8 cellular contexts compared by ENCODE assay signal in genomic region chr15:90266061-90266431, GRCh38. TPM values are rescaled to one million over a fixed set of nuclear protein-coding genes. Genes with fewer than 3 reads are reported as not detected.
DNase-seq lines count a peak whose midpoint lies in the region; ATAC-seq and TF ChIP-seq lines count a peak whose summit lies in the region.

No MANE protein-coding gene starts in this region.

- no peak for TF ChIP-seq POLR2A in gastroesophageal sphincter (IDR thresholded peaks at IDR 0.05)
- TF ChIP-seq POLR2A in vagina (IDR thresholded peaks at IDR 0.05) = no peak

- H3K4me2 ChIP-seq in osteoblast (ENCODE audit: insufficient read depth, low read length) = peak overlapping the region; percentile 96

- H3K27me3 ChIP-seq in gastroesophageal sphincter (no peaks in the 10 kb centered on the region), osteoblast (ENCODE audit: insufficient read depth, low read length) (no peaks in the 10 kb centered on the region), vagina (no peaks in the 10 kb centered on the region)

- peaks cover 9 to 58% (median 24%) of the 10 kb centered on the region in 3 donors for H3K4me1 ChIP-seq in gastroesophageal sphincter
- H3K4me1 ChIP-seq in osteoblast (ENCODE audit: insufficient read depth, low read length) = peaks cover 33% of the 10 kb centered on the region
- peaks cover 55% of the 10 kb centered on the region for H3K4me1 ChIP-seq in vagina

- peak overlapping the region; percentile 98 for H2AFZ ChIP-seq in osteoblast (ENCODE audit: low read length)

- H3K4me3 ChIP-seq in gastroesophageal sphincter (peak overlapping the region; percentile 70 to 86), osteoblast (ENCODE audit: insufficient read depth, low read length) (peak overlapping the region; percentile 95), vagina (peak overlapping the region; percentile 71 to 84)

- ATAC-seq in gastroesophageal sphincter = peak; percentile 11

- DNase-seq in EH (ENCODE audit: low read depth) (peak; percentile 56), HEK293T (ENCODE audit: extremely low spot score) (peak; percentile 37), NCI-H345 treated with DMSO at 0.1 percent for 48 hours (lab: John Stamatoyannopoulos, UW; ENCODE audit: unreplicated experiment) (peak; percentile 27), osteoblast (ENCODE audit: insufficient read length, low spot score, missing footprints) (peak; percentile 66), vagina (ENCODE audit: extremely low spot score in 2 of 2) (no peak), HK-2 (ENCODE audit: unreplicated experiment) (no peak)
- DNase-seq in activated T-helper 1 cell treated with anti-CD3 and anti-CD28 coated beads, Interleukin-2, amount 50 U/mL, for 16 hours (ENCODE audit: low read depth in 1 of 2, low spot score in 1 of 2) = peak; percentile 13 to 16

- POLR2A ChIA-PET in HEK293T (lab: Yijun Ruan, JAX) = interaction anchor here (0.8 to 2.3 kb wide), 14 partner anchors 8 to 252 kb away, joined by 3 to 32 read pairs (median 4); partner anchors contain the start of genes CIB1, GDPGP1, IQGAP1 and SEMA4B

- CTCF ChIA-PET in HEK293T (lab: Yijun Ruan, JAX) = interaction anchor here (1.0 kb wide), 1 partner anchor 17 kb away, joined by 5 read pairs; the partner anchor contains the start of gene TTLL13

- H3K36me3 ChIP-seq in gastroesophageal sphincter = peaks cover 0 to 26% of the 10 kb centered on the region in 2 donors
- H3K36me3 ChIP-seq in osteoblast (ENCODE audit: insufficient read depth, low read length) = peaks cover 26% of the 10 kb centered on the region
- H3K36me3 ChIP-seq in vagina = peaks cover 0 to 15% of the 10 kb centered on the region in 2 donors

- H3K79me2 ChIP-seq in osteoblast (ENCODE audit: insufficient read depth, low read length) = peaks cover 51% of the 10 kb centered on the region

- peaks cover 26% of the 10 kb centered on the region for H4K20me1 ChIP-seq in osteoblast (ENCODE audit: insufficient read depth, low read length)

- no peak for TF ChIP-seq CTCF in gastroesophageal sphincter (IDR thresholded peaks at IDR 0.05)
- no peak for TF ChIP-seq CTCF in osteoblast (IDR thresholded peaks at IDR 0.05; ENCODE audit: extremely low read depth, low read depth, low read length)
- TF ChIP-seq CTCF in vagina (IDR thresholded peaks at IDR 0.05) = no peak

- WGBS in gastroesophageal sphincter (ENCODE audit: low coverage in 1 of 2), 2 donors = 0% methylated on average over 2 to 3 of the region's 16 CpGs

- no peak for TF ChIP-seq EP300 in gastroesophageal sphincter (IDR thresholded peaks at IDR 0.05)

- intact Hi-C loops in vagina (cut with DNase I) = no loop called here

- H3K9me3 ChIP-seq in gastroesophageal sphincter = no peaks in the 10 kb centered on the region
- H3K9me3 ChIP-seq in osteoblast (ENCODE audit: low read depth, low read length) = no peaks in the 10 kb centered on the region
- no peaks in the 10 kb centered on the region for H3K9me3 ChIP-seq in vagina

- H3K27ac ChIP-seq in gastroesophageal sphincter = peak overlapping the region; percentile 92 to 99 (median 98)
- H3K27ac ChIP-seq in osteoblast (ENCODE audit: low read depth, low read length) = peak overlapping the region; percentile 93
- H3K27ac ChIP-seq in vagina = peak overlapping the region; percentile 96

TF ChIP-seq in HEK293T, 16 proteins besides CTCF, POLR2A, EP300 and RAD21:
- TF ChIP-seq BHLHE40 (IDR thresholded peaks at IDR 0.05; ENCODE audit: borderline replicate concordance) (no peak), SUZ12 (IDR thresholded peaks at IDR 0.05) (no peak), TARDBP (IDR thresholded peaks at IDR 0.05) (no peak)

RNA-seq across cellular contexts. Expression of gene NGRN, which starts 0.6 kb away (rescaled TPM):
- total RNA-seq in gastroesophageal sphincter (100 to 1,000 TPM; 127 to 182 (median 151) TPM), osteoblast (56.0 and 68.4 TPM in 2 replicates), vagina (59.2 TPM)

RNA-seq across cellular contexts. Expression of gene TTLL13, which starts 16.7 kb away (rescaled TPM):
- total RNA-seq in gastroesophageal sphincter = under 1 TPM in 1 of 4 donors, not detected in 3; 0.54 TPM
- total RNA-seq in osteoblast = under 0.01 TPM in 2 replicates
- total RNA-seq in vagina = not detected

RNA-seq across cellular contexts. Expression of gene GDPGP1, which starts 32.0 kb away (rescaled TPM):
- 1 to 10 TPM; 2.0 to 8.9 (median 7.5) TPM for total RNA-seq in gastroesophageal sphincter
- total RNA-seq in osteoblast = 8.0 and 9.7 TPM in 2 replicates
- 4.9 TPM for total RNA-seq in vagina

RNA-seq across cellular contexts. Expression of gene CIB1, which starts 32.3 kb away (rescaled TPM):
- total RNA-seq in gastroesophageal sphincter (10 to 100 TPM; 22.8 to 35.6 (median 25.5) TPM), osteoblast (21.4 and 23.0 TPM in 2 replicates), vagina (42.7 TPM)

Comparison
In these comparisons a context has a peak if more than half of its experiments do, and no peak if none do; other contexts are left out.
1. DNase-seq: peak in EH (single experiment), HEK293T (single experiment), NCI-H345 treated with DMSO at 0.1 percent for 48 hours (single experiment), activated T-helper 1 cell treated with anti-CD3 and anti-CD28 coated beads, Interleukin-2, amount 50 U/mL, for 16 hours (2 of 2) and osteoblast (single experiment); none in vagina (0 of 2) and HK-2 (single experiment).
2. Peak in every context shown above with its lines, with median percentiles within 50 percentile points of each other: H3K27ac ChIP-seq and H3K4me3 ChIP-seq.